26 cellular contexts compared by ENCODE assay signal in the genomic region with DNA sequence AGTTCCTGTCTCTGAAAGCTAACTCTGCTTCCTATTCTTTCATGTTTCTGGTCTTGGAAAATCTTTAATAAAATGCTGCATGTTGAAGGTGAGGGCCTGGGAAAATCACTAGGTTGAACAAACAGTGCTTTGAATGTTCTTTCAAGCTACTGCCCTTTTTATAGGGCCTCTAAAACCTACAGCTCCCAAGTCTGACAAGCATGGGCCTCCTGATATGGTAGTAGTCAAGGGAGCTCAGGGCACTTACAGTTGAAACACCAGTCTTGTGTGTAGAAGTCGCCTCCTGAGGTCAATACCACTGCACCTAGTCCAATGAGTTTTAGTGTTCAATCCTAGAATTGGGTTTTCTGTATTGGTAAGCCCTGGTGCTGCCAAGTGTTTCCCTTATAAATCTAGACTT. TPM values are rescaled to one million over a fixed set of nuclear protein-coding genes. Genes with fewer than 3 reads are reported as not detected.
DNase-seq lines count a peak whose midpoint lies in the region; ATAC-seq, FAIRE-seq and TF ChIP-seq lines count a peak whose summit lies in the region.
"Had no signal": no experiment of that assay in that cellular context is flagged by ENCODE, and none has a peak within 500 bp of the region (broad histone marks: within the 10 kb centered on the region; RNA-seq: fewer than 3 reads in every experiment).

No MANE protein-coding gene starts in this region.

- peak; percentile 23 for ATAC-seq in left ventricle myocardium superior
- peak; percentile 39 to 57 (median 47) for ATAC-seq in pancreas
- ATAC-seq in GM21825 (IDR thresholded peaks at IDR 0.05; ENCODE audit: unreplicated experiment), result no peak
- ATAC-seq: GM12878 had no signal

- H3K9me3 ChIP-seq in right atrium auricular region, result no peaks in the 10 kb centered on the region
- H3K9me3 ChIP-seq in pancreas, result no peaks in the 10 kb centered on the region
- H3K9me3 ChIP-seq: BE2C, BLaER1 had no signal

- H3K4me1 ChIP-seq in right atrium auricular region, result peaks cover 0 to 7% of the 10 kb centered on the region in 2 donors
- H3K4me1 ChIP-seq in pancreas, result peaks cover 28 to 43% (median 31%) of the 10 kb centered on the region in 3 donors
- H3K4me1 ChIP-seq in mesendoderm (ENCODE audit: control insufficient read depth, low read depth, low read length), result peaks cover 2% of the 10 kb centered on the region
- H3K4me1 ChIP-seq: BE2C, BLaER1 had no signal

- no peaks in the 10 kb centered on the region for H3K27me3 ChIP-seq in right atrium auricular region
- no peaks in the 10 kb centered on the region for H3K27me3 ChIP-seq in pancreas
- no peaks in the 10 kb centered on the region for H3K27me3 ChIP-seq in mesendoderm (ENCODE audit: insufficient read depth, low read length, poor library complexity)
- H3K27me3 ChIP-seq: BE2C, BLaER1 had no signal

- H3K36me3 ChIP-seq in right atrium auricular region (peaks cover 56% of the 10 kb centered on the region), pancreas (peaks cover 5 to 52% (median 20%) of the 10 kb centered on the region in 3 donors), mesendoderm (ENCODE audit: control insufficient read depth, insufficient read depth, low read length) (peaks cover 18% of the 10 kb centered on the region)

- H3K27ac ChIP-seq in right atrium auricular region (no peak overlapping the region), pancreas (peak overlapping the region; percentile 1 to 80 (median 60)), mesendoderm (ENCODE audit: low read depth, low read length) (no peak overlapping the region)
- H3K27ac ChIP-seq: BLaER1 had no signal

- no peaks in the 10 kb centered on the region for H3K79me2 ChIP-seq in mesendoderm (ENCODE audit: control insufficient read depth, insufficient read depth, low read length)

- no peak for FAIRE-seq in pancreas (lab: Jason Lieb, UNC)
- FAIRE-seq: A204.1, GM12878, GM12892, GM18507 had no signal

- H3K18ac ChIP-seq in mesendoderm (ENCODE audit: low read length), result no peak overlapping the region

- H2BK15ac ChIP-seq in mesendoderm (replicated peaks; ENCODE audit: low read depth), result no peak overlapping the region

- H3K23ac ChIP-seq in mesendoderm (ENCODE audit: low read length), result no peak overlapping the region

- H3K4me2 ChIP-seq in mesendoderm (ENCODE audit: low read length), result no peak overlapping the region
- H3K4me2 ChIP-seq: BLaER1 had no signal

- DNase-seq in left ventricle myocardium superior (no peak), right atrium auricular region (ENCODE audit: low spot score) (no peak), pancreas (peak in 3 of 6 donors; percentile 20 to 33 (median 25)), mesendoderm (no peak)
- DNase-seq: 8988T; ACHN; BE2C; C1 segment of cervical spinal cord; CD4-positive, alpha-beta memory T cell; CD4-positive, CD25-positive, alpha-beta regulatory T cell; CD8-positive, alpha-beta memory T cell; COR-L47; DMS 273 treated with DMSO at 0.1 percent for 48 hours; DMS153; DMS53; DMS79; DND-41; EL; GDM1 had no signal

- H3K4ac ChIP-seq in mesendoderm (ENCODE audit: low read depth, low read length), result no peak overlapping the region

- no peaks in the 10 kb centered on the region for H3K79me1 ChIP-seq in mesendoderm (ENCODE audit: low read length)

- no peak overlapping the region for H2BK5ac ChIP-seq in mesendoderm (ENCODE audit: low read length)

- WGBS in pancreas, 2 donors, result 41 to 50% methylated on average over 1 of the region's 1 CpG
- no CpG with 5 or more reads among the region's 1 CpG for WGBS in mesendoderm (ENCODE audit: extremely low coverage, insufficient coverage, low lambda C conversion rate)

- no peak overlapping the region for H3K56ac ChIP-seq in mesendoderm (ENCODE audit: low read length)

- no peak overlapping the region for H2AK5ac ChIP-seq in mesendoderm (ENCODE audit: low read length)

- intact Hi-C loops in left ventricle myocardium superior (cut with micrococcal nuclease), result no loop called here
- intact Hi-C loops in pancreas (cut with DNase I), result no loop called here

- H2BK120ac ChIP-seq in mesendoderm (ENCODE audit: low read depth, low read length), result no peak overlapping the region

- H3K4me3 ChIP-seq in right atrium auricular region (no peak overlapping the region), pancreas (peak overlapping the region in 1 of 4 donors; percentile 14), mesendoderm (ENCODE audit: low read length) (no peak overlapping the region)
- H3K4me3 ChIP-seq: BLaER1, GM12878 had no signal

- H3K9ac ChIP-seq in mesendoderm (ENCODE audit: low read length), result no peak overlapping the region
- H3K9ac ChIP-seq: BLaER1 had no signal

- no peak overlapping the region for H4K5ac ChIP-seq in mesendoderm (ENCODE audit: low read length)

- no peak for TF ChIP-seq CTCF in right atrium auricular region (IDR thresholded peaks at IDR 0.05)
- no peak for TF ChIP-seq CTCF in pancreas (IDR thresholded peaks at IDR 0.05)

- no peak overlapping the region for H4K8ac ChIP-seq in mesendoderm (ENCODE audit: low read depth, low read length)

RNA-seq across cellular contexts. Expression of a gene that starts 20.5 kb away (rescaled TPM):
- total RNA-seq in left ventricle myocardium superior, result 132 TPM
- 10 to 100 TPM; 45.3 to 66.9 TPM for total RNA-seq in right atrium auricular region
- total RNA-seq in pancreas, result 10 to 100 TPM; 18.7 to 34.8 (median 28.4) TPM
- 10 to 100 TPM in 1 of 2 donors, 1 to 10 TPM in 1; 7.4 to 16.5 TPM for polyA plus RNA-seq in pancreas
- polyA plus RNA-seq in mesendoderm (2013, experiment 1 of 2), result 16.6 TPM
- polyA plus RNA-seq in mesendoderm (2013, experiment 2 of 2), result 17.2 TPM
- total RNA-seq: CD4-positive, CD25-positive, alpha-beta regulatory T cell; G401 had no signal
- polyA plus RNA-seq: CD4-positive, CD25-positive, alpha-beta regulatory T cell had no signal

Comparison
In these comparisons a context has a peak if more than half of its experiments do, and no peak if none do; other contexts are left out.
1. H3K27ac ChIP-seq: peak in pancreas (4 of 4); none in right atrium auricular region (0 of 2) and mesendoderm (single experiment).